7 cellular contexts compared by ENCODE assay signal in the genomic region with DNA sequence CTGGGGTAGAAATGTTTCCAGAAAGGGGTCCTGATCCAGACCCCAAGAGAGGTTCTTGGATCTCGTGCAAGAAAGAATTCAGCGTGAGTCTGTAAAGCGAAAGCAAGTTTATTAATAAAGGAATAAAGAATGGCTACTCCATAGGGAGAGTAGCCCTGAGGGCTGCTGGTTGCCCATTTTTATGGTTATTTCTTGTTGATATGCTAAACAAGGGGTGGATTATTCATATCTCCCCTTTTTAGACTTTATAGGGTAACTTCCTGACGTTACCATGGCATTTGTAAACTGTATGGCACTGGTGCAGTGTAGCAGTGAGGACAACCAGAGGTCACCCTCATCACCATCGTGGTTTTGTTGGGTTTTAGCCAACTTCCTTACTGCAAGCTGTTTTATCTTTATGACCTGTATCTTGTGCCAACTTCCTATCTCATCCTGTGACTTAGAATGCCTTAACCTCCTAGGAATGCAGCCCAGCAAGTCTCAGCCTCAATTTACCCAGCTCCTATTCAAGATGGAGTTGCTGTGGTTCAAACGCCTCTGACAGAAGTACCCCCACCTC.
DNase-seq lines count a peak whose midpoint lies in the region; TF ChIP-seq lines count a peak whose summit lies in the region.
"Not testable (repeated sequence)": the region's sequence is repeated elsewhere in the genome, so short reads cannot be mapped to it uniquely, and the experiment has no call there.

No MANE protein-coding gene starts in this region.

- H3K27ac ChIP-seq in HEK293 (ENCODE audit: extremely low read depth, low read depth, low read length): not testable (repeated sequence)

- H3K27ac Mint-ChIP-seq in Calu3 (ENCODE audit: unreplicated experiment): not testable (repeated sequence)

- H3K27me3 Mint-ChIP-seq in Calu3 (ENCODE audit: unreplicated experiment): not testable (repeated sequence)

- intact Hi-C loops in Calu3 (cut with micrococcal nuclease; ENCODE audit: unreplicated experiment): not testable (repeated sequence)

- not testable (repeated sequence) for H3K36me3 Mint-ChIP-seq in Calu3 (ENCODE audit: insufficient read depth, unreplicated experiment)

- in situ Hi-C loops in astrocyte of the spinal cord (cut with HindIII; ENCODE audit: low sequenced_read_pairs): not testable (repeated sequence)

- H3K4me3 ChIP-seq in HEK293 (ENCODE audit: low read depth, low read length); astrocyte of the spinal cord (ENCODE audit: low read depth, low read length): not testable (repeated sequence)

- not testable (repeated sequence) for TF ChIP-seq CTCF in Calu3 (IDR thresholded peaks at IDR 0.05; ENCODE audit: unreplicated experiment); HEK293 (tag by site-specific recombination; IDR thresholded peaks at IDR 0.05); astrocyte of the spinal cord (IDR thresholded peaks at IDR 0.05; ENCODE audit: low read depth, low read length)

- H3K9me3 ChIP-seq in HEK293 (ENCODE audit: control insufficient read depth, insufficient read depth, low read depth, low read length): not testable (repeated sequence)

- H3K36me3 ChIP-seq in HEK293 (ENCODE audit: control insufficient read depth in 2 of 2, insufficient read depth in 1 of 2, low read length in 2 of 2): not testable (repeated sequence)

- POLR2A ChIA-PET in HEK293 (lab: Yijun Ruan, JAX): interaction anchor here (0.6 kb wide), 2 partner anchors 12 to 31 kb away, joined by 3 read pairs; no protein-coding TSS in a partner anchor

- not testable (repeated sequence) for H3K4me1 ChIP-seq in HEK293 (ENCODE audit: control insufficient read depth, insufficient read depth, low read length)

- not testable (repeated sequence) for BruUV-seq in Calu3 (replicated peaks; lab: Mats Ljungman, UMichigan)

- CTCF ChIA-PET in Calu3 (lab: Charles Lee) (interaction anchor here (1.1 kb wide), 1 partner anchor 244 kb away, joined by 3 read pairs; no protein-coding TSS in a partner anchor), HEK293 (lab: Yijun Ruan, JAX) (interaction anchor here (0.7 kb wide), 1 partner anchor 1270 kb away, joined by 3 read pairs; no protein-coding TSS in a partner anchor)

- H3K4me3 Mint-ChIP-seq in Calu3 (ENCODE audit: low read depth, unreplicated experiment): not testable (repeated sequence)

- not testable (repeated sequence) for H3K9me3 Mint-ChIP-seq in Calu3 (ENCODE audit: low read depth, unreplicated experiment)

- DNase-seq in Calu3 (peak; percentile 43), M059J (ENCODE audit: low read depth) (peak; percentile 87), RPMI7951 (ENCODE audit: low read depth) (peak; percentile 85), astrocyte of the spinal cord (ENCODE audit: low read depth, low spot score) (peak; percentile 8), fibroblast of peridontal ligament (ENCODE audit: extremely low read depth) (peak; percentile 8), mucosa of gallbladder (ENCODE audit: low spot score) (peak; percentile 36)

- peaks cover 17% of the 10 kb centered on the region for H3K4me1 Mint-ChIP-seq in Calu3 (ENCODE audit: low read depth, unreplicated experiment)

TF ChIP-seq in HEK293, 187 proteins besides CTCF, POLR2A, EP300 and RAD21:
- TF ChIP-seq, protein P1, sequence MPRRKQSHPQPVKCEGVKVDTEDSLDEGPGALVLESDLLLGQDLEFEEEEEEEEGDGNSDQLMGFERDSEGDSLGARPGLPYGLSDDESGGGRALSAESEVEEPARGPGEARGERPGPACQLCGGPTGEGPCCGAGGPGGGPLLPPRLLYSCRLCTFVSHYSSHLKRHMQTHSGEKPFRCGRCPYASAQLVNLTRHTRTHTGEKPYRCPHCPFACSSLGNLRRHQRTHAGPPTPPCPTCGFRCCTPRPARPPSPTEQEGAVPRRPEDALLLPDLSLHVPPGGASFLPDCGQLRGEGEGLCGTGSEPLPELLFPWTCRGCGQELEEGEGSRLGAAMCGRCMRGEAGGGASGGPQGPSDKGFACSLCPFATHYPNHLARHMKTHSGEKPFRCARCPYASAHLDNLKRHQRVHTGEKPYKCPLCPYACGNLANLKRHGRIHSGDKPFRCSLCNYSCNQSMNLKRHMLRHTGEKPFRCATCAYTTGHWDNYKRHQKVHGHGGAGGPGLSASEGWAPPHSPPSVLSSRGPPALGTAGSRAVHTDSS (tag by site-specific recombination; IDR thresholded peaks at IDR 0.05): peak; percentile 46; the same call in 1 of the 2 replicates

Comparison
In these comparisons a context has a peak if more than half of its experiments do, and no peak if none do; other contexts are left out.
1. DNase-seq: peak in every context shown above with its lines; median percentile 87 in M059J; 85 in RPMI7951; 43 in Calu3; 36 in mucosa of gallbladder; 8 in astrocyte of the spinal cord; 8 in fibroblast of peridontal ligament.